Comparison of ENCODE assay signal across 13 cellular contexts in genomic region chr2:238929242-238930081, GRCh38.
DNase-seq lines count a peak whose midpoint lies in the region; FAIRE-seq and TF ChIP-seq lines count a peak whose summit lies in the region.
"Had no signal": no experiment of that assay in that cellular context is flagged by ENCODE, and none has a peak within 500 bp of the region (broad histone marks: within the 10 kb centered on the region; RNA-seq: fewer than 3 reads in every experiment).

No MANE protein-coding gene starts in this region.

- H3K79me2 ChIP-seq in endothelial cell of umbilical vein (ENCODE audit: control insufficient read depth, insufficient read depth, low read length) = no peaks in the 10 kb centered on the region

- TF ChIP-seq CTCF in endothelial cell of umbilical vein (IDR thresholded peaks at IDR 0.05; ENCODE audit: extremely low read depth in 1 of 2, insufficient read depth in 1 of 2, low read depth in 1 of 2, low read length in 2 of 2) = no peak

- BruUV-seq in endothelial cell of umbilical vein (replicated peaks; lab: Mats Ljungman, UMichigan) = no TSS peak

- intact Hi-C loops in endothelial cell of umbilical vein (cut with micrococcal nuclease) = no loop called here
- intact Hi-C loops in activated CD4-positive, alpha-beta memory T cell treated with anti-CD3 and anti-CD28 coated beads for 36 hours (cut with micrococcal nuclease) = no loop called here

- H3K4me3 ChIP-seq in endothelial cell of umbilical vein (replicated peaks in 1 of 3; ENCODE audit: insufficient read depth in 1 of 3, low read depth in 1 of 3, low read length in 3 of 3) = no peak overlapping the region
- H3K4me3 ChIP-seq: ascending aorta, SK-N-MC had no signal

- no peaks in the 10 kb centered on the region for H3K36me3 Mint-ChIP-seq in activated CD4-positive, alpha-beta memory T cell treated with anti-CD3 and anti-CD28 coated beads for 36 hours

- no peaks in the 10 kb centered on the region for H3K4me1 Mint-ChIP-seq in activated CD4-positive, alpha-beta memory T cell treated with anti-CD3 and anti-CD28 coated beads for 36 hours (ENCODE audit: low read depth)

- H3K27ac ChIP-seq in endothelial cell of umbilical vein (ENCODE audit: insufficient read depth, low read depth, low read length) = no peak overlapping the region
- peak overlapping the region; percentile 13 for H3K27ac ChIP-seq in substantia nigra (ENCODE audit: low read depth, low read length, poor library complexity, severe bottlenecking)
- H3K27ac ChIP-seq: SK-N-MC had no signal

- in situ Hi-C loops in KBM-7 (cut with MboI; ENCODE audit: low pct_unique_long_range_greater_than_20kb, low sequenced_read_pairs) = no loop called here

- H3K27me3 Mint-ChIP-seq in activated CD4-positive, alpha-beta memory T cell treated with anti-CD3 and anti-CD28 coated beads for 36 hours = peaks cover 36% of the 10 kb centered on the region

- no peaks in the 10 kb centered on the region for H3K9me3 Mint-ChIP-seq in activated CD4-positive, alpha-beta memory T cell treated with anti-CD3 and anti-CD28 coated beads for 36 hours

- no peak overlapping the region for H3K9ac ChIP-seq in endothelial cell of umbilical vein (replicated peaks; ENCODE audit: extremely low read depth, insufficient read depth, low read length)

- DNase-seq in SW480 (ENCODE audit: low spot score) = peak; percentile 34
- peak; percentile 93 for DNase-seq in endothelial cell of umbilical vein (ENCODE audit: low read depth, low spot score)
- peak; percentile 60 for DNase-seq in medulla oblongata (ENCODE audit: extremely low spot score)
- DNase-seq in substantia nigra (lab: John Stamatoyannopoulos, UW) = peak in 17 of 49 donors; percentile 12 to 47 (median 24)
- no peak for DNase-seq in activated CD4-positive, alpha-beta memory T cell treated with anti-CD3 and anti-CD28 coated beads for 36 hours
- no peak for DNase-seq in KBM-7
- DNase-seq in SKM-1 treated with dmso at 0.1 percent for 144 hours (lab: John Stamatoyannopoulos, UW; ENCODE audit: unreplicated experiment) = no peak
- DNase-seq in NCI-H146 (lab: John Stamatoyannopoulos, UW) = no peak
- DNase-seq: activated CD8-positive, alpha-beta T cell treated with anti-CD3 and anti-CD28 coated beads, Interleukin-2, amount 10 ng/mL, durations not matched to agents 7 days and 5 days; KG1 had no signal

- no peaks in the 10 kb centered on the region for H3K4me1 ChIP-seq in endothelial cell of umbilical vein (ENCODE audit: control insufficient read depth, extremely low read depth, insufficient read depth, low read length)

- peaks cover 2% of the 10 kb centered on the region for H3K9me1 ChIP-seq in endothelial cell of umbilical vein (replicated peaks; ENCODE audit: control insufficient read depth, extremely low read depth, insufficient read depth, low read length)

- no peaks in the 10 kb centered on the region for H3K27me3 ChIP-seq in endothelial cell of umbilical vein (ENCODE audit: control insufficient read depth in 2 of 2, insufficient read depth in 2 of 2, low read length in 2 of 2)
- H3K27me3 ChIP-seq: ascending aorta had no signal

- no peaks in the 10 kb centered on the region for H3K9me3 ChIP-seq in endothelial cell of umbilical vein (replicated peaks; ENCODE audit: control insufficient read depth, insufficient read depth, low read length)
- H3K9me3 ChIP-seq: ascending aorta had no signal

- POLR2A ChIA-PET in endothelial cell of umbilical vein (lab: Charles Lee) = no interaction called here
- POLR2A ChIA-PET in activated CD4-positive, alpha-beta memory T cell treated with anti-CD3 and anti-CD28 coated beads for 36 hours (lab: Charles Lee) = no interaction called here

- H3K4me3 Mint-ChIP-seq in activated CD4-positive, alpha-beta memory T cell treated with anti-CD3 and anti-CD28 coated beads for 36 hours = no peak overlapping the region
- H3K4me3 Mint-ChIP-seq: activated CD8-positive, alpha-beta T cell treated with anti-CD3 and anti-CD28 coated beads, Interleukin-2, amount 10 ng/mL, durations not matched to agents 7 days and 5 days had no signal

- no peaks in the 10 kb centered on the region for H3K36me3 ChIP-seq in endothelial cell of umbilical vein (ENCODE audit: control insufficient read depth in 2 of 2, extremely low read depth in 1 of 2, insufficient read depth in 2 of 2, low read length in 2 of 2)
- H3K36me3 ChIP-seq: ascending aorta had no signal

- FAIRE-seq in endothelial cell of umbilical vein (lab: Jason Lieb, UNC) = no peak
- FAIRE-seq: urothelium cell line had no signal

- no peak overlapping the region for H3K4me2 ChIP-seq in endothelial cell of umbilical vein (ENCODE audit: insufficient read depth, low read length)

- dilution Hi-C loops in endothelial cell of umbilical vein (cut with MboI; ENCODE audit: extremely low pct_ligation_motif_present, low sequenced_read_pairs) = no loop called here

- H2AFZ ChIP-seq in endothelial cell of umbilical vein (ENCODE audit: low read depth, low read length) = peak overlapping the region; percentile 26

- H3K27ac Mint-ChIP-seq in activated CD4-positive, alpha-beta memory T cell treated with anti-CD3 and anti-CD28 coated beads for 36 hours = no peak overlapping the region
- H3K27ac Mint-ChIP-seq: activated CD8-positive, alpha-beta T cell treated with anti-CD3 and anti-CD28 coated beads, Interleukin-2, amount 10 ng/mL, durations not matched to agents 7 days and 5 days had no signal

- no peaks in the 10 kb centered on the region for H4K20me1 ChIP-seq in endothelial cell of umbilical vein (replicated peaks; ENCODE audit: control insufficient read depth, extremely low read depth, insufficient read depth, low read length)

- CTCF ChIA-PET in endothelial cell of umbilical vein (lab: Charles Lee) = no interaction called here
- CTCF ChIA-PET in activated CD4-positive, alpha-beta memory T cell treated with anti-CD3 and anti-CD28 coated beads for 36 hours (lab: Charles Lee) = no interaction called here

- no peak for TF ChIP-seq POLR2A in endothelial cell of umbilical vein (IDR thresholded peaks at IDR 0.05; ENCODE audit: low read depth, low read length)

TF ChIP-seq in endothelial cell of umbilical vein, 7 proteins besides CTCF, POLR2A, EP300 and RAD21:
- TF ChIP-seq FOS (IDR thresholded peaks at IDR 0.05; ENCODE audit: borderline replicate concordance, insufficient read depth, low read length) (no peak), GATA2 (IDR thresholded peaks at IDR 0.05; ENCODE audit: insufficient read depth, insufficient read length, low read depth, low read length) (no peak), EZH2 (IDR thresholded peaks at IDR 0.05; ENCODE audit: borderline replicate concordance, low read depth, low read length, severe bottlenecking) (no peak), MAX (IDR thresholded peaks at IDR 0.05; ENCODE audit: insufficient read depth, insufficient read length) (no peak), JUN (IDR thresholded peaks at IDR 0.05; ENCODE audit: borderline replicate concordance, insufficient read depth, insufficient read length, low read depth) (no peak), MYC (IDR thresholded peaks at IDR 0.05; ENCODE audit: low read depth, low read length) (no peak)

Comparison
In these comparisons a context has a peak if more than half of its experiments do, and no peak if none do; other contexts are left out.
1. DNase-seq: peak in SW480 (single experiment), endothelial cell of umbilical vein (single experiment) and medulla oblongata (single experiment); none in activated CD4-positive, alpha-beta memory T cell treated with anti-CD3 and anti-CD28 coated beads for 36 hours (single experiment), KBM-7 (single experiment), SKM-1 treated with dmso at 0.1 percent for 144 hours (single experiment) and NCI-H146 (single experiment).